Comparison of ENCODE assay signal across 1 cellular context in the genomic region with DNA sequence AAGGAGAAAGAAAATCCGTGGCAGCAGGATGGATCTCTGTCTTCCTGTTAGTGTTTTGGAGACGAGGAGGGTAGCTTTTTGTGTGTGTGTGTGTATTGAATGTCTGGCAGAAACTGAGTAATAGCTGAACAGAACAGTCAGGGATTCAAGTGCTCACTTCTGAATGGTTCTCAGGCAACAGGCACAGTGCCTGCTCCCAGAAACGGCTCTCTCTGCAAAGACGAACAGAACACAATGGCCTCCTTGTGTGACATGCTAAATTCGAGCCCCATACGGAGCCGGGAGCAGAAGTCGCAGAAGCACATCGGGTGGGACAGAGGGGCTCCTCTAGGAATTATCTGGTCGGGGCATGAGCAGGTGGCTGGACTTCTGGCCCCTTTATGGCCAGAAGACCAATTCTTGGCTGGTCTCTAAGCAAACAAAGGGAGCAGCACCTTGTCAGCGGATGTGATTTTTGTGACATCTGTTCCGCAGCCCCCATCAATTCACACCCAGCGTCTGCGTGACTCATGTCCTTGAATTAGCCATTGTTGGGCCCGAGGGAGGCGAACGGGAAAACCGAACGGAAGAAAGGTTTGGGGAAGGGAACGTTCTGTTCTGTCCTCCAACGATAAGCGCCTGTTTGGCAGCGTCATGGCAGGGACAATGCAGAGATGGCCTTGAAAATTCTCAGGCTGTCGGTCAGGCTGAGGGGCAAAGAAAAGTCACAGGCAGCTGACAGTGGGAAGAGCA.
TF ChIP-seq lines count a peak whose summit lies in the region.

No MANE protein-coding gene starts in this region.

TF ChIP-seq in GM23338, 12 proteins besides CTCF, POLR2A, EP300 and RAD21 (continued from another document):
- TF ChIP-seq, protein P1, sequence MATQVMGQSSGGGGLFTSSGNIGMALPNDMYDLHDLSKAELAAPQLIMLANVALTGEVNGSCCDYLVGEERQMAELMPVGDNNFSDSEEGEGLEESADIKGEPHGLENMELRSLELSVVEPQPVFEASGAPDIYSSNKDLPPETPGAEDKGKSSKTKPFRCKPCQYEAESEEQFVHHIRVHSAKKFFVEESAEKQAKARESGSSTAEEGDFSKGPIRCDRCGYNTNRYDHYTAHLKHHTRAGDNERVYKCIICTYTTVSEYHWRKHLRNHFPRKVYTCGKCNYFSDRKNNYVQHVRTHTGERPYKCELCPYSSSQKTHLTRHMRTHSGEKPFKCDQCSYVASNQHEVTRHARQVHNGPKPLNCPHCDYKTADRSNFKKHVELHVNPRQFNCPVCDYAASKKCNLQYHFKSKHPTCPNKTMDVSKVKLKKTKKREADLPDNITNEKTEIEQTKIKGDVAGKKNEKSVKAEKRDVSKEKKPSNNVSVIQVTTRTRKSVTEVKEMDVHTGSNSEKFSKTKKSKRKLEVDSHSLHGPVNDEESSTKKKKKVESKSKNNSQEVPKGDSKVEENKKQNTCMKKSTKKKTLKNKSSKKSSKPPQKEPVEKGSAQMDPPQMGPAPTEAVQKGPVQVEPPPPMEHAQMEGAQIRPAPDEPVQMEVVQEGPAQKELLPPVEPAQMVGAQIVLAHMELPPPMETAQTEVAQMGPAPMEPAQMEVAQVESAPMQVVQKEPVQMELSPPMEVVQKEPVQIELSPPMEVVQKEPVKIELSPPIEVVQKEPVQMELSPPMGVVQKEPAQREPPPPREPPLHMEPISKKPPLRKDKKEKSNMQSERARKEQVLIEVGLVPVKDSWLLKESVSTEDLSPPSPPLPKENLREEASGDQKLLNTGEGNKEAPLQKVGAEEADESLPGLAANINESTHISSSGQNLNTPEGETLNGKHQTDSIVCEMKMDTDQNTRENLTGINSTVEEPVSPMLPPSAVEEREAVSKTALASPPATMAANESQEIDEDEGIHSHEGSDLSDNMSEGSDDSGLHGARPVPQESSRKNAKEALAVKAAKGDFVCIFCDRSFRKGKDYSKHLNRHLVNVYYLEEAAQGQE (IDR thresholded peaks at IDR 0.05; ENCODE audit: unreplicated experiment): no peak
- TF ChIP-seq EZH2phosphoT487 (IDR thresholded peaks at IDR 0.05; ENCODE audit: unreplicated experiment): no peak
- TF ChIP-seq ZNF331 (CRISPR knock-in tag; IDR thresholded peaks at IDR 0.05; ENCODE audit: low read depth): no peak
- TF ChIP-seq JUNB (IDR thresholded peaks at IDR 0.05; ENCODE audit: unreplicated experiment): no peak
- TF ChIP-seq, protein P2, sequence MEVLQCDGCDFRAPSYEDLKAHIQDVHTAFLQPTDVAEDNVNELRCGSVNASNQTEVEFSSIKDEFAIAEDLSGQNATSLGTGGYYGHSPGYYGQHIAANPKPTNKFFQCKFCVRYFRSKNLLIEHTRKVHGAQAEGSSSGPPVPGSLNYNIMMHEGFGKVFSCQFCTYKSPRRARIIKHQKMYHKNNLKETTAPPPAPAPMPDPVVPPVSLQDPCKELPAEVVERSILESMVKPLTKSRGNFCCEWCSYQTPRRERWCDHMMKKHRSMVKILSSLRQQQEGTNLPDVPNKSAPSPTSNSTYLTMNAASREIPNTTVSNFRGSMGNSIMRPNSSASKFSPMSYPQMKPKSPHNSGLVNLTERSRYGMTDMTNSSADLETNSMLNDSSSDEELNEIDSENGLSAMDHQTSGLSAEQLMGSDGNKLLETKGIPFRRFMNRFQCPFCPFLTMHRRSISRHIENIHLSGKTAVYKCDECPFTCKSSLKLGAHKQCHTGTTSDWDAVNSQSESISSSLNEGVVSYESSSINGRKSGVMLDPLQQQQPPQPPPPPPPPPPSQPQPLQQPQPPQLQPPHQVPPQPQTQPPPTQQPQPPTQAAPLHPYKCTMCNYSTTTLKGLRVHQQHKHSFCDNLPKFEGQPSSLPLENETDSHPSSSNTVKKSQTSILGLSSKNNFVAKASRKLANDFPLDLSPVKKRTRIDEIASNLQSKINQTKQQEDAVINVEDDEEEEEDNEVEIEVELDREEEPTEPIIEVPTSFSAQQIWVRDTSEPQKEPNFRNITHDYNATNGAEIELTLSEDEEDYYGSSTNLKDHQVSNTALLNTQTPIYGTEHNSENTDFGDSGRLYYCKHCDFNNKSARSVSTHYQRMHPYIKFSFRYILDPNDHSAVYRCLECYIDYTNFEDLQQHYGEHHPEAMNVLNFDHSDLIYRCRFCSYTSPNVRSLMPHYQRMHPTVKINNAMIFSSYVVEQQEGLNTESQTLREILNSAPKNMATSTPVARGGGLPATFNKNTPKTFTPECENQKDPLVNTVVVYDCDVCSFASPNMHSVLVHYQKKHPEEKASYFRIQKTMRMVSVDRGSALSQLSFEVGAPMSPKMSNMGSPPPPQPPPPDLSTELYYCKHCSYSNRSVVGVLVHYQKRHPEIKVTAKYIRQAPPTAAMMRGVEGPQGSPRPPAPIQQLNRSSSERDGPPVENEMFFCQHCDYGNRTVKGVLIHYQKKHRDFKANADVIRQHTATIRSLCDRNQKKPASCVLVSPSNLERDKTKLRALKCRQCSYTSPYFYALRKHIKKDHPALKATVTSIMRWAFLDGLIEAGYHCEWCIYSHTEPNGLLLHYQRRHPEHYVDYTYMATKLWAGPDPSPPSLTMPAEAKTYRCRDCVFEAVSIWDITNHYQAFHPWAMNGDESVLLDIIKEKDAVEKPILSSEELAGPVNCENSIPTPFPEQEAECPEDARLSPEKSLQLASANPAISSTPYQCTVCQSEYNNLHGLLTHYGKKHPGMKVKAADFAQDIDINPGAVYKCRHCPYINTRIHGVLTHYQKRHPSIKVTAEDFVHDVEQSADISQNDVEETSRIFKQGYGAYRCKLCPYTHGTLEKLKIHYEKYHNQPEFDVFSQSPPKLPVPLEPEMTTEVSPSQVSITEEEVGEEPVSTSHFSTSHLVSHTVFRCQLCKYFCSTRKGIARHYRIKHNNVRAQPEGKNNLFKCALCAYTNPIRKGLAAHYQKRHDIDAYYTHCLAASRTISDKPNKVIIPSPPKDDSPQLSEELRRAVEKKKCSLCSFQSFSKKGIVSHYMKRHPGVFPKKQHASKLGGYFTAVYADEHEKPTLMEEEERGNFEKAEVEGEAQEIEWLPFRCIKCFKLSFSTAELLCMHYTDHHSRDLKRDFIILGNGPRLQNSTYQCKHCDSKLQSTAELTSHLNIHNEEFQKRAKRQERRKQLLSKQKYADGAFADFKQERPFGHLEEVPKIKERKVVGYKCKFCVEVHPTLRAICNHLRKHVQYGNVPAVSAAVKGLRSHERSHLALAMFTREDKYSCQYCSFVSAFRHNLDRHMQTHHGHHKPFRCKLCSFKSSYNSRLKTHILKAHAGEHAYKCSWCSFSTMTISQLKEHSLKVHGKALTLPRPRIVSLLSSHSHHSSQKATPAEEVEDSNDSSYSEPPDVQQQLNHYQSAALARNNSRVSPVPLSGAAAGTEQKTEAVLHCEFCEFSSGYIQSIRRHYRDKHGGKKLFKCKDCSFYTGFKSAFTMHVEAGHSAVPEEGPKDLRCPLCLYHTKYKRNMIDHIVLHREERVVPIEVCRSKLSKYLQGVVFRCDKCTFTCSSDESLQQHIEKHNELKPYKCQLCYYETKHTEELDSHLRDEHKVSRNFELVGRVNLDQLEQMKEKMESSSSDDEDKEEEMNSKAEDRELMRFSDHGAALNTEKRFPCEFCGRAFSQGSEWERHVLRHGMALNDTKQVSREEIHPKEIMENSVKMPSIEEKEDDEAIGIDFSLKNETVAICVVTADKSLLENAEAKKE (CRISPR knock-in tag; IDR thresholded peaks at IDR 0.05): no peak
- TF ChIP-seq CREB1 (CRISPR knock-in tag; IDR thresholded peaks at IDR 0.05; ENCODE audit: low read depth): no peak
- TF ChIP-seq NANOG (IDR thresholded peaks at IDR 0.05; ENCODE audit: borderline replicate concordance): no peak
- TF ChIP-seq, protein P3, sequence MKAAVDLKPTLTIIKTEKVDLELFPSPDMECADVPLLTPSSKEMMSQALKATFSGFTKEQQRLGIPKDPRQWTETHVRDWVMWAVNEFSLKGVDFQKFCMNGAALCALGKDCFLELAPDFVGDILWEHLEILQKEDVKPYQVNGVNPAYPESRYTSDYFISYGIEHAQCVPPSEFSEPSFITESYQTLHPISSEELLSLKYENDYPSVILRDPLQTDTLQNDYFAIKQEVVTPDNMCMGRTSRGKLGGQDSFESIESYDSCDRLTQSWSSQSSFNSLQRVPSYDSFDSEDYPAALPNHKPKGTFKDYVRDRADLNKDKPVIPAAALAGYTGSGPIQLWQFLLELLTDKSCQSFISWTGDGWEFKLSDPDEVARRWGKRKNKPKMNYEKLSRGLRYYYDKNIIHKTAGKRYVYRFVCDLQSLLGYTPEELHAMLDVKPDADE (IDR thresholded peaks at IDR 0.05): no peak
